ENCODE assay signal across 18 cellular contexts in genomic region chr2:11532434-11533055, GRCh38.
DNase-seq lines count a peak whose midpoint lies in the region; ATAC-seq and TF ChIP-seq lines count a peak whose summit lies in the region.
"Had no signal": no experiment of that assay in that cellular context is flagged by ENCODE, and none has a peak within 500 bp of the region (broad histone marks: within the 10 kb centered on the region; RNA-seq: fewer than 3 reads in every experiment).

No MANE protein-coding gene starts in this region.

- no peak overlapping the region for H3K27ac Mint-ChIP-seq in stimulated activated effector memory CD8-positive, alpha-beta T cell treated with anti-CD3 and anti-CD28 coated beads, Interleukin-12 subunit alpha, Interleukin-12 subunit beta, amount 100 ng/mL, for 72 hours
- H3K27ac Mint-ChIP-seq: activated naive CD4-positive, alpha-beta T cell treated with anti-CD3 and anti-CD28 coated beads, Interleukin-2, amount 50 U/mL, for 24 hours; naive thymus-derived CD4-positive, alpha-beta T cell had no signal

- no peak overlapping the region for H3K27ac ChIP-seq in RWPE2 (ENCODE audit: poor library complexity, severe bottlenecking)
- H3K27ac ChIP-seq: colonic mucosa, right lobe of liver, SJSA1, thoracic aorta had no signal

- H3K4me1 ChIP-seq in RWPE2 (ENCODE audit: insufficient read depth, poor library complexity, severe bottlenecking): peaks cover 24% of the 10 kb centered on the region
- H3K4me1 ChIP-seq: Caco-2 had no signal

- no peaks in the 10 kb centered on the region for H3K9me3 Mint-ChIP-seq in stimulated activated effector memory CD8-positive, alpha-beta T cell treated with anti-CD3 and anti-CD28 coated beads, Interleukin-12 subunit alpha, Interleukin-12 subunit beta, amount 100 ng/mL, for 72 hours
- H3K9me3 Mint-ChIP-seq: activated naive CD4-positive, alpha-beta T cell treated with anti-CD3 and anti-CD28 coated beads, Interleukin-2, amount 50 U/mL, for 24 hours; naive thymus-derived CD4-positive, alpha-beta T cell had no signal

- H3K4me3 Mint-ChIP-seq in stimulated activated effector memory CD8-positive, alpha-beta T cell treated with anti-CD3 and anti-CD28 coated beads, Interleukin-12 subunit alpha, Interleukin-12 subunit beta, amount 100 ng/mL, for 72 hours: no peak overlapping the region
- H3K4me3 Mint-ChIP-seq: activated naive CD4-positive, alpha-beta T cell treated with anti-CD3 and anti-CD28 coated beads, Interleukin-2, amount 50 U/mL, for 24 hours; naive thymus-derived CD4-positive, alpha-beta T cell had no signal

- H3K27me3 ChIP-seq in RWPE2 (ENCODE audit: insufficient read depth, poor library complexity, severe bottlenecking): peaks cover 26% of the 10 kb centered on the region
- H3K27me3 ChIP-seq: colonic mucosa, right lobe of liver had no signal

- ATAC-seq in RWPE2 (ENCODE audit: low read depth) (peak; percentile 85), GM19324 (IDR thresholded peaks at IDR 0.05; ENCODE audit: low FRiP score, unreplicated experiment) (no peak), HG02763 (IDR thresholded peaks at IDR 0.05; ENCODE audit: unreplicated experiment) (no peak), HG02970 (IDR thresholded peaks at IDR 0.05; ENCODE audit: low FRiP score, unreplicated experiment) (no peak), GM21619 (IDR thresholded peaks at IDR 0.05; ENCODE audit: unreplicated experiment) (no peak)
- ATAC-seq in stimulated activated effector memory CD8-positive, alpha-beta T cell treated with anti-CD3 and anti-CD28 coated beads, Interleukin-12 subunit alpha, Interleukin-12 subunit beta, amount 100 ng/mL, for 72 hours: peak; percentile 69
- ATAC-seq: naive thymus-derived CD4-positive, alpha-beta T cell had no signal

- no peaks in the 10 kb centered on the region for H3K9me3 ChIP-seq in RWPE2 (ENCODE audit: severe bottlenecking)
- H3K9me3 ChIP-seq: Caco-2, colonic mucosa, right lobe of liver, thoracic aorta had no signal

- DNase-seq in HCEC 1CT: peak; percentile 63
- no peak for DNase-seq in RWPE2 (ENCODE audit: low spot score)
- peak; percentile 77 for DNase-seq in fibroblast of mammary gland (ENCODE audit: low read depth)
- DNase-seq in stimulated activated effector memory CD8-positive, alpha-beta T cell treated with anti-CD3 and anti-CD28 coated beads, Interleukin-12 subunit alpha, Interleukin-12 subunit beta, amount 100 ng/mL, for 72 hours (ENCODE audit: low spot score in 2 of 2): no peak
- DNase-seq: Caco-2; colonic mucosa; kidney glomerular epithelial cell; naive thymus-derived CD4-positive, alpha-beta T cell; NCI-H1048; NCI-H446; right lobe of liver had no signal

- H3K4me1 Mint-ChIP-seq in stimulated activated effector memory CD8-positive, alpha-beta T cell treated with anti-CD3 and anti-CD28 coated beads, Interleukin-12 subunit alpha, Interleukin-12 subunit beta, amount 100 ng/mL, for 72 hours: peaks cover 8% of the 10 kb centered on the region
- H3K4me1 Mint-ChIP-seq: activated naive CD4-positive, alpha-beta T cell treated with anti-CD3 and anti-CD28 coated beads, Interleukin-2, amount 50 U/mL, for 24 hours; naive thymus-derived CD4-positive, alpha-beta T cell had no signal

- H3K36me3 Mint-ChIP-seq in stimulated activated effector memory CD8-positive, alpha-beta T cell treated with anti-CD3 and anti-CD28 coated beads, Interleukin-12 subunit alpha, Interleukin-12 subunit beta, amount 100 ng/mL, for 72 hours: no peaks in the 10 kb centered on the region
- H3K36me3 Mint-ChIP-seq: activated naive CD4-positive, alpha-beta T cell treated with anti-CD3 and anti-CD28 coated beads, Interleukin-2, amount 50 U/mL, for 24 hours; naive thymus-derived CD4-positive, alpha-beta T cell had no signal

- no peak overlapping the region for H3K4me3 ChIP-seq in RWPE2 (ENCODE audit: severe bottlenecking)
- no peak overlapping the region for H3K4me3 ChIP-seq in fibroblast of mammary gland (ENCODE audit: control insufficient read depth, low read depth, low read length)
- H3K4me3 ChIP-seq: colonic mucosa, right lobe of liver, SJSA1, thoracic aorta had no signal

- TF ChIP-seq CTCF in RWPE2 (IDR thresholded peaks at IDR 0.05; ENCODE audit: poor library complexity, severe bottlenecking) (no peak), fibroblast of mammary gland (conservative IDR thresholded peaks at IDR 0.05; ENCODE audit: control insufficient read depth, insufficient read depth, low read depth, low read length) (no peak)

- no peaks in the 10 kb centered on the region for H3K36me3 ChIP-seq in RWPE2 (ENCODE audit: low read depth)
- H3K36me3 ChIP-seq: colonic mucosa, right lobe of liver, SJSA1, thoracic aorta had no signal

Comparison
In these comparisons a context has a peak if more than half of its experiments do, and no peak if none do; other contexts are left out.
1. DNase-seq: peak in HCEC 1CT (single experiment) and fibroblast of mammary gland (single experiment); none in RWPE2 (single experiment) and stimulated activated effector memory CD8-positive, alpha-beta T cell treated with anti-CD3 and anti-CD28 coated beads, Interleukin-12 subunit alpha, Interleukin-12 subunit beta, amount 100 ng/mL, for 72 hours (0 of 2).
2. ATAC-seq: peak in RWPE2 (single experiment) and stimulated activated effector memory CD8-positive, alpha-beta T cell treated with anti-CD3 and anti-CD28 coated beads, Interleukin-12 subunit alpha, Interleukin-12 subunit beta, amount 100 ng/mL, for 72 hours (single experiment); none in GM19324 (single experiment), HG02763 (single experiment), HG02970 (single experiment) and GM21619 (single experiment).